20 cellular contexts compared by ENCODE assay signal in the genomic region with DNA sequence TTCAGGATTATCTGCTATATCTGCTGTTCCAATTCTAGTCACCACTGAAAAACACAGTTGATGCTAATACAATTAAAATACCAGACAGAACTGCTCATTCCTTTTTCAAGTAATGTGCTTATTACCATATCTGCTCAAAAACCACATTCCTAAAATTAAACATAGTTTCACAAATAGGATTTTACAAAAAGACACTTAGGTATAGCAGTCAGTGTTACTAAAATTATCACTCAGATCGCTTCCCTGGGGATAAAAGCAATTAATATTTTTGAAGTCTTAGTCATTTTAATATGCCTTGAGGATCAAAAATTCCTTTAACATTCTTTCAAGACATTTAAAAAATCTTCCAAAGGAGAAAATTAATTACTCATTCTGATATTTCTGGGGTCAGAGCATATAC.
A peak's percentile ranks its signal among the peaks of the same experiment; 100 is the strongest.
DNase-seq lines count a peak whose midpoint lies in the region; ATAC-seq and TF ChIP-seq lines count a peak whose summit lies in the region.
"Had no signal": no experiment of that assay in that cellular context is flagged by ENCODE, and none has a peak within 500 bp of the region (broad histone marks: within the 10 kb centered on the region; RNA-seq: fewer than 3 reads in every experiment).

No MANE protein-coding gene starts in this region.

- H3K4me2 ChIP-seq in skeletal muscle satellite cell (ENCODE audit: low read length) = no peak overlapping the region
- H3K4me2 ChIP-seq: BLaER1 treated with 17β-estradiol and CSF1 and Interleukin-3, amounts not matched to agents 10 nM and 100 nM had no signal

- H3K9me3 ChIP-seq in skeletal muscle satellite cell (replicated peaks; ENCODE audit: low read length) (no peaks in the 10 kb centered on the region), left lung (no peaks in the 10 kb centered on the region)
- H3K9me3 ChIP-seq: BLaER1 treated with 17β-estradiol and CSF1 and Interleukin-3, amounts not matched to agents 10 nM and 100 nM had no signal

- ATAC-seq in HG03439 (IDR thresholded peaks at IDR 0.05; ENCODE audit: unreplicated experiment) (no peak), left lung (no peak)
- ATAC-seq: PC-3, T-cell had no signal

- POLR2A ChIA-PET in BJ (lab: Charles Lee) = interaction anchor here (0.5 to 1.3 kb wide), 3 partner anchors 40 to 126 kb away, joined by 3 to 6 read pairs (median 3); no protein-coding TSS in a partner anchor

- peak overlapping the region; percentile 75 for H3K27ac ChIP-seq in caudate nucleus (ENCODE audit: low read depth, low read length)
- no peak overlapping the region for H3K27ac ChIP-seq in left lung
- H3K27ac ChIP-seq: BLaER1 treated with 17β-estradiol and CSF1 and Interleukin-3, amounts not matched to agents 10 nM and 100 nM; HL-60 had no signal

- peak; percentile 67 for DNase-seq in BJ (ENCODE audit: low read depth)
- peak; percentile 74 for DNase-seq in M059J (ENCODE audit: low read depth)
- no peak for DNase-seq in caudate nucleus (lab: John Stamatoyannopoulos, UW)
- DNase-seq in left lung = no peak
- DNase-seq in NCI-H2227 (lab: John Stamatoyannopoulos, UW; ENCODE audit: unreplicated experiment) = no peak
- DNase-seq: ACHN; CD8-positive, alpha-beta memory T cell; DMS79; GDM1; H7; NCI-H1436; NCI-H2081; NCI-H510A treated with DMSO at 0.1 percent for 48 hours; NCI-H82; PC-3; T-cell had no signal

- intact Hi-C loops in left lung (cut with DNase I) = no loop called here

- H3K27me3 ChIP-seq in BJ (ENCODE audit: control insufficient read depth, insufficient read depth, low read length) (no peaks in the 10 kb centered on the region), skeletal muscle satellite cell (ENCODE audit: control insufficient read depth, insufficient read depth, low read length) (no peaks in the 10 kb centered on the region), left lung (no peaks in the 10 kb centered on the region)
- H3K27me3 ChIP-seq: BLaER1 treated with 17β-estradiol and CSF1 and Interleukin-3, amounts not matched to agents 10 nM and 100 nM had no signal

- H3K4me1 ChIP-seq in skeletal muscle satellite cell (ENCODE audit: control insufficient read depth, insufficient read depth, low read length) = peaks cover 35% of the 10 kb centered on the region
- no peaks in the 10 kb centered on the region for H3K4me1 ChIP-seq in left lung
- H3K4me1 ChIP-seq: BLaER1 treated with 17β-estradiol and CSF1 and Interleukin-3, amounts not matched to agents 10 nM and 100 nM had no signal

- no peaks in the 10 kb centered on the region for H3K36me3 ChIP-seq in BJ (ENCODE audit: control insufficient read depth, insufficient read depth, low read length)
- peaks cover 15% of the 10 kb centered on the region for H3K36me3 ChIP-seq in skeletal muscle satellite cell (ENCODE audit: insufficient read depth, low read length)
- peaks cover 0 to 13% of the 10 kb centered on the region in 2 donors for H3K36me3 ChIP-seq in left lung

- H3K9ac ChIP-seq in skeletal muscle satellite cell (ENCODE audit: low read depth, low read length) = peak overlapping the region; percentile 68
- H3K9ac ChIP-seq: BLaER1 treated with 17β-estradiol and CSF1 and Interleukin-3, amounts not matched to agents 10 nM and 100 nM had no signal

- no peak overlapping the region for H3K4me3 ChIP-seq in BJ (ENCODE audit: low read depth, low read length)
- H3K4me3 ChIP-seq in skeletal muscle satellite cell (ENCODE audit: low read length) = no peak overlapping the region
- no peak overlapping the region for H3K4me3 ChIP-seq in left lung
- H3K4me3 ChIP-seq: BLaER1 treated with 17β-estradiol and CSF1 and Interleukin-3, amounts not matched to agents 10 nM and 100 nM had no signal

- CTCF ChIA-PET in BJ (lab: Yijun Ruan, JAX) = interaction anchor here (0.9 to 10.2 kb wide), 5 partner anchors 34 to 125 kb away, joined by 3 to 89 read pairs (median 3); a partner anchor contains a TSS

- TF ChIP-seq CTCF in BJ (IDR thresholded peaks at IDR 0.05; ENCODE audit: insufficient read depth, low read depth, low read length) = no peak
- TF ChIP-seq CTCF in left lung (IDR thresholded peaks at IDR 0.05) = no peak

Comparison
In these comparisons a context has a peak if more than half of its experiments do, and no peak if none do; other contexts are left out.
1. DNase-seq: peak in BJ (single experiment) and M059J (single experiment); none in caudate nucleus (0 of 61), left lung (0 of 2) and NCI-H2227 (single experiment).